In the genomic region with DNA sequence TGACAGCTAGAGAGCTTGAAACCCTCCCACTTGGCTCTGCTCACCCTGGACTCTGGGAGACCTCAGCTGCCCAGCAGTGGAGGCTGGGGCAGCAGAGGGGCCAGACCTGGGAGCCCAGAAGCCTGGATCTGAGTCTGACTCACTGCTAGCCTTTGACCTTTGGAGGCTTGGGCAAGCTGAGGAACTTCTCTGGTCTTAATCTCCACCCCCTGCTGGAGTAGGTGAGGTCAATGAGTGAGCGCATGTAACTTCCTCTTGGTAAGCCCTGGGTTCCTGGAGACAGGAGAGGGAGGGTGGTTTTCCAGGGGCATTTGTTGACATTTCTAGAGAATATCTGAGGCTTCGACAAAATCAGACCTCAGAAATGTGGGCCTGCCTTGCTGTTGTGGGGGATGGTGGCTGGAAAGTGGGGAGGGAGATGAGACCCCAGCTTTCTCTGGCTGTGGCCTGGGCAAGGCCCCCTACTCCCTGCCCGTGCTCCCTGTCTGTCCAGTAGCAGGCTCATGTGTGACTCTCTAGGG, we compare ENCODE assay signal across 8 cellular contexts.
DNase-seq lines count a peak whose midpoint lies in the region; ATAC-seq and TF ChIP-seq lines count a peak whose summit lies in the region.
"Had no signal": no experiment of that assay in that cellular context is flagged by ENCODE, and none has a peak within 500 bp of the region (broad histone marks: within the 10 kb centered on the region; RNA-seq: fewer than 3 reads in every experiment).

No MANE protein-coding gene starts in this region.

- H3K4me1 ChIP-seq in PC-9 (replicated peaks; ENCODE audit: insufficient read depth) = peaks cover 46% of the 10 kb centered on the region

- H3K27ac ChIP-seq in PC-9 = peak overlapping the region; percentile 87
- H3K27ac ChIP-seq: thoracic aorta had no signal

- H3K27me3 ChIP-seq in PC-9 (ENCODE audit: insufficient read depth, low read depth) = no peaks in the 10 kb centered on the region

- no peaks in the 10 kb centered on the region for H3K79me2 ChIP-seq in PC-9 (ENCODE audit: low read depth)

- H3K4me3 ChIP-seq in PC-9 = no peak overlapping the region; the same call in 1 of the 2 replicates
- no peak overlapping the region for H3K4me3 ChIP-seq in skeletal muscle cell (ENCODE audit: low read depth, low read length)
- H3K4me3 ChIP-seq: thoracic aorta had no signal

- intact Hi-C loops in PC-9 (cut with micrococcal nuclease; ENCODE audit: unreplicated experiment) = loop anchor here (1.0 to 2.0 kb wide), 5 partner anchors 28 to 144 kb away; a partner anchor contains a TSS

- peak overlapping the region; percentile 53 for H3K4me2 ChIP-seq in PC-9

- H3K9me3 ChIP-seq in PC-9 (ENCODE audit: insufficient read depth, low read depth) = no peaks in the 10 kb centered on the region
- H3K9me3 ChIP-seq: thoracic aorta had no signal

- POLR2A ChIA-PET in PC-9 (lab: Charles Lee; ENCODE audit: unreplicated experiment) = interaction anchor here (1.2 to 1.3 kb wide), 2 partner anchors 73 to 144 kb away, joined by 5 to 9 read pairs; a partner anchor contains a TSS

- H2AFZ ChIP-seq in PC-9 = no peak overlapping the region

- H4K20me1 ChIP-seq in PC-9 (ENCODE audit: insufficient read depth) = no peaks in the 10 kb centered on the region

- no peaks in the 10 kb centered on the region for H3K36me3 ChIP-seq in PC-9 (ENCODE audit: low read depth)
- H3K36me3 ChIP-seq: thoracic aorta had no signal

- peaks cover 21% of the 10 kb centered on the region for H3F3A ChIP-seq in PC-9 (ENCODE audit: insufficient read depth, low read depth)

- no peaks in the 10 kb centered on the region for H3K9me2 ChIP-seq in PC-9 (ENCODE audit: insufficient read depth)

- BruUV-seq in PC-9 (replicated peaks; lab: Mats Ljungman, UMichigan) = no TSS peak

- CTCF ChIA-PET in PC-9 (lab: Charles Lee) = interaction anchor here (1.0 kb wide), 1 partner anchor 36 kb away, joined by 3 read pairs; no protein-coding TSS in a partner anchor

- DNase-seq in GOT3 (lab: John Stamatoyannopoulos, UW) (peak; percentile 60), PC-9 (peak; percentile 71 to 97), skeletal muscle cell (ENCODE audit: low read depth) (peak; percentile 89), NCI-H2081 (lab: John Stamatoyannopoulos, UW) (no peak)
- peak; percentile 9 for DNase-seq in effector CD4-positive, alpha-beta T cell

- ATAC-seq in HG03571 (IDR thresholded peaks at IDR 0.05; ENCODE audit: unreplicated experiment) = no peak
- no peak for ATAC-seq in GM18861 (IDR thresholded peaks at IDR 0.05; ENCODE audit: unreplicated experiment)

- TF ChIP-seq CTCF in PC-9 (conservative IDR thresholded peaks at IDR 0.05) = peak; percentile 33; the same call in 1 of the 2 replicates

Comparison
In these comparisons a context has a peak if more than half of its experiments do, and no peak if none do; other contexts are left out.
1. DNase-seq: peak in GOT3 (single experiment), PC-9 (2 of 2), effector CD4-positive, alpha-beta T cell (single experiment) and skeletal muscle cell (single experiment); none in NCI-H2081 (0 of 2).